ENCODE assay signal across 8 cellular contexts in genomic region chr14:94941311-94941710, GRCh38.
"Had no signal": no experiment of that assay in that cellular context is flagged by ENCODE, and none has a peak within 500 bp of the region (broad histone marks: within the 10 kb centered on the region; RNA-seq: fewer than 3 reads in every experiment).

No MANE protein-coding gene starts in this region.

- H3K4me2 ChIP-seq: GM23338 had no signal

- H3K4me1 ChIP-seq: HAP-1 had no signal

- H3K9me3 Mint-ChIP-seq: GM23338 had no signal

- DNase-seq: H7, HFFc6, IMR-90, KG1 had no signal

- ATAC-seq: GM23338, HCT116, K562 had no signal

- H3K36me3 ChIP-seq: HAP-1 had no signal

- H3K9me3 ChIP-seq: HAP-1 had no signal

- H3K4me3 Mint-ChIP-seq: GM23338, HFFc6 had no signal

- H3K4me1 Mint-ChIP-seq: GM23338 had no signal

- H2AFZ ChIP-seq: GM23338 had no signal

- H3K4me3 ChIP-seq: GM23338, HAP-1, K562 had no signal

- H3K27ac Mint-ChIP-seq: GM23338, HFFc6 had no signal
